ENCODE assay signal across 21 cellular contexts in genomic region chr2:105597831-105598293, GRCh38.
A peak's percentile ranks its signal among the peaks of the same experiment; 100 is the strongest.
DNase-seq lines count a peak whose midpoint lies in the region; ATAC-seq and TF ChIP-seq lines count a peak whose summit lies in the region.
"Had no signal": no experiment of that assay in that cellular context is flagged by ENCODE, and none has a peak within 500 bp of the region (broad histone marks: within the 10 kb centered on the region; RNA-seq: fewer than 3 reads in every experiment).

No MANE protein-coding gene starts in this region.

- TF ChIP-seq CTCF in CD4-positive, alpha-beta T cell (IDR thresholded peaks at IDR 0.05) = no peak
- TF ChIP-seq CTCF in KMS-11 (conservative IDR thresholded peaks at IDR 0.05; ENCODE audit: low read depth, low read length) (no peak), ascending aorta (IDR thresholded peaks at IDR 0.05) (no peak)

- no peaks in the 10 kb centered on the region for H3K36me3 ChIP-seq in KMS-11 (ENCODE audit: insufficient read depth)
- no peaks in the 10 kb centered on the region for H3K36me3 ChIP-seq in ascending aorta
- H3K36me3 ChIP-seq: sigmoid colon, uterus had no signal

- peak overlapping the region; percentile 31; the same call in 1 of the 2 replicates for H2AFZ ChIP-seq in KMS-11 (ENCODE audit: low read depth)

- H3K36me3 Mint-ChIP-seq in CD4-positive, alpha-beta T cell (ENCODE audit: low read depth) = no peaks in the 10 kb centered on the region
- H3K36me3 Mint-ChIP-seq in naive thymus-derived CD8-positive, alpha-beta T cell = no peaks in the 10 kb centered on the region

- no peak for DNase-seq in CD4-positive, alpha-beta T cell
- DNase-seq in ascending aorta (ENCODE audit: low spot score in 2 of 2) = peak in 1 of 2 donors; percentile 60
- DNase-seq in naive thymus-derived CD8-positive, alpha-beta T cell = no peak
- no peak for DNase-seq in glomerular visceral epithelial cell (ENCODE audit: extremely low spot score)
- DNase-seq in activated effector memory CD4-positive, alpha-beta T cell treated with anti-CD3 and anti-CD28 coated beads, Interleukin-2, amount 50 U/mL, for 16 hours = no peak
- DNase-seq: activated CD4-positive, alpha-beta T cell treated with anti-CD3 and anti-CD28 coated beads, Interleukin-2, amount 50 U/mL, for 1 hour; activated naive CD8-positive, alpha-beta T cell treated with anti-CD3 and anti-CD28 coated beads, Interleukin-2, amount 50 U/mL, for 24 hours; cortex of kidney; DMS153; GDM1; kidney; mammary epithelial cell; NCI-H1436 treated with DMSO at 0.1 percent for 48 hours; sigmoid colon; substantia nigra; T-helper 2 cell; uterus had no signal

- no peaks in the 10 kb centered on the region for H3K9me3 Mint-ChIP-seq in CD4-positive, alpha-beta T cell
- no peaks in the 10 kb centered on the region for H3K9me3 Mint-ChIP-seq in naive thymus-derived CD8-positive, alpha-beta T cell
- H3K9me3 Mint-ChIP-seq: activated naive CD8-positive, alpha-beta T cell treated with anti-CD3 and anti-CD28 coated beads, Interleukin-2, amount 50 U/mL, for 24 hours had no signal

- no peaks in the 10 kb centered on the region for H3K27me3 Mint-ChIP-seq in CD4-positive, alpha-beta T cell
- H3K27me3 Mint-ChIP-seq in naive thymus-derived CD8-positive, alpha-beta T cell = no peaks in the 10 kb centered on the region

- POLR2A ChIA-PET in CD4-positive, alpha-beta T cell (lab: Charles Lee) = no interaction called here
- POLR2A ChIA-PET in naive thymus-derived CD8-positive, alpha-beta T cell (lab: Charles Lee) = interaction anchor here (0.7 kb wide), 1 partner anchor 9 kb away, joined by 5 read pairs; no protein-coding TSS in a partner anchor

- no peak for ATAC-seq in CD4-positive, alpha-beta T cell (ENCODE audit: poor library complexity)
- no peak for ATAC-seq in naive thymus-derived CD8-positive, alpha-beta T cell
- no peak for ATAC-seq in HG03159 (IDR thresholded peaks at IDR 0.05; ENCODE audit: unreplicated experiment)
- no peak for ATAC-seq in HG02870 (IDR thresholded peaks at IDR 0.05; ENCODE audit: unreplicated experiment)
- ATAC-seq: activated naive CD8-positive, alpha-beta T cell treated with anti-CD3 and anti-CD28 coated beads, Interleukin-2, amount 50 U/mL, for 24 hours had no signal

- H3K27ac ChIP-seq in CD4-positive, alpha-beta T cell (ENCODE audit: low read depth, low read length) = no peak overlapping the region
- H3K27ac ChIP-seq in KMS-11 = peak overlapping the region; percentile 76
- H3K27ac ChIP-seq in ascending aorta = peak overlapping the region; percentile 34 to 40
- H3K27ac ChIP-seq: C4-2B, sigmoid colon, uterus had no signal

- H3K4me3 ChIP-seq in KMS-11 (IDR thresholded peaks at IDR 0.05; ENCODE audit: insufficient read depth, low read depth, low read length) (no peak overlapping the region), ascending aorta (no peak overlapping the region)
- H3K4me3 ChIP-seq: sigmoid colon, uterus had no signal

- H3K4me3 Mint-ChIP-seq in CD4-positive, alpha-beta T cell = no peak overlapping the region
- no peak overlapping the region for H3K4me3 Mint-ChIP-seq in naive thymus-derived CD8-positive, alpha-beta T cell
- H3K4me3 Mint-ChIP-seq: activated naive CD8-positive, alpha-beta T cell treated with anti-CD3 and anti-CD28 coated beads, Interleukin-2, amount 50 U/mL, for 24 hours had no signal

- H3K9me3 ChIP-seq in CD4-positive, alpha-beta T cell (ENCODE audit: control insufficient read depth, low read length) = no peaks in the 10 kb centered on the region
- no peaks in the 10 kb centered on the region for H3K9me3 ChIP-seq in ascending aorta
- H3K9me3 ChIP-seq: sigmoid colon, uterus had no signal

- H3K9ac ChIP-seq in KMS-11 = peak overlapping the region; percentile 34; the same call in 1 of the 2 replicates

- peaks cover 28% of the 10 kb centered on the region for H3K4me1 Mint-ChIP-seq in CD4-positive, alpha-beta T cell (ENCODE audit: low read depth)
- H3K4me1 Mint-ChIP-seq in naive thymus-derived CD8-positive, alpha-beta T cell = peaks cover 12 to 35% (median 24%) of the 10 kb centered on the region in 4 donors

- peaks cover 36% of the 10 kb centered on the region for H3K4me1 ChIP-seq in KMS-11 (ENCODE audit: low read depth, poor library complexity, severe bottlenecking)
- peaks cover 0 to 18% of the 10 kb centered on the region in 2 donors for H3K4me1 ChIP-seq in ascending aorta
- H3K4me1 ChIP-seq: sigmoid colon, uterus had no signal

- intact Hi-C loops in CD4-positive, alpha-beta T cell (cut with DNase I, micrococcal nuclease) = no loop called here
- intact Hi-C loops in ascending aorta (cut with DNase I) = no loop called here

- H3K27ac Mint-ChIP-seq in CD4-positive, alpha-beta T cell = peak overlapping the region; percentile 81
- H3K27ac Mint-ChIP-seq in naive thymus-derived CD8-positive, alpha-beta T cell = peak overlapping the region; percentile 15 to 88 (median 62)
- H3K27ac Mint-ChIP-seq: activated naive CD8-positive, alpha-beta T cell treated with anti-CD3 and anti-CD28 coated beads, Interleukin-2, amount 50 U/mL, for 24 hours had no signal

- no peaks in the 10 kb centered on the region for H3K27me3 ChIP-seq in CD4-positive, alpha-beta T cell (ENCODE audit: control insufficient read depth, insufficient read depth, low read length)
- H3K27me3 ChIP-seq in KMS-11 (ENCODE audit: insufficient read depth, low read depth) (no peaks in the 10 kb centered on the region), ascending aorta (no peaks in the 10 kb centered on the region)
- H3K27me3 ChIP-seq: sigmoid colon, uterus had no signal

- CTCF ChIA-PET in CD4-positive, alpha-beta T cell (lab: Charles Lee) = no interaction called here

- peak overlapping the region; percentile 78 for H3K4me2 ChIP-seq in KMS-11

- no peaks in the 10 kb centered on the region for H4K20me1 ChIP-seq in KMS-11 (ENCODE audit: insufficient read depth)

- no peaks in the 10 kb centered on the region for H3K79me2 ChIP-seq in KMS-11 (ENCODE audit: insufficient read depth, low read depth)
